Comparison of ENCODE assay signal across 14 cellular contexts in genomic region chr12:40819427-40820108, GRCh38.
DNase-seq lines count a peak whose midpoint lies in the region; ATAC-seq and TF ChIP-seq lines count a peak whose summit lies in the region.
"Had no signal": no experiment of that assay in that cellular context is flagged by ENCODE, and none has a peak within 500 bp of the region (broad histone marks: within the 10 kb centered on the region; RNA-seq: fewer than 3 reads in every experiment).

No MANE protein-coding gene starts in this region.

- H3K4me2 ChIP-seq in trophoblast cell (ENCODE audit: low read length): no peak overlapping the region

- H2AFZ ChIP-seq in trophoblast cell (ENCODE audit: insufficient read depth, low read length, poor library complexity): no peak overlapping the region

- no peak overlapping the region for H4K12ac ChIP-seq in trophoblast cell (ENCODE audit: low read depth, low read length)

- H3K36me3 ChIP-seq in trophoblast cell (ENCODE audit: control insufficient read depth in 1 of 2, insufficient read depth in 2 of 2, low read length in 2 of 2): no peaks in the 10 kb centered on the region
- H3K36me3 ChIP-seq: breast epithelium had no signal

- H2BK120ac ChIP-seq in trophoblast cell (ENCODE audit: insufficient read depth, low read length, poor library complexity): no peak overlapping the region

- no peak overlapping the region for H3K27ac ChIP-seq in foreskin keratinocyte
- no peak overlapping the region for H3K27ac ChIP-seq in trophoblast cell (ENCODE audit: low read depth, low read length)
- H3K27ac ChIP-seq: breast epithelium had no signal

- H3K79me2 ChIP-seq in trophoblast cell (ENCODE audit: control insufficient read depth, insufficient read depth, low read length, poor library complexity): no peaks in the 10 kb centered on the region

- no peak overlapping the region for H3K9ac ChIP-seq in trophoblast cell (ENCODE audit: low read length)

- no peak overlapping the region for H2BK5ac ChIP-seq in trophoblast cell (ENCODE audit: low read depth, low read length, poor library complexity)

- H3K79me1 ChIP-seq in trophoblast cell (ENCODE audit: low read length): no peaks in the 10 kb centered on the region

- H2AK5ac ChIP-seq in trophoblast cell (ENCODE audit: low read length): no peak overlapping the region

- no peak overlapping the region for H3K4ac ChIP-seq in trophoblast cell (ENCODE audit: low read depth, low read length)

- H3K4me1 ChIP-seq in foreskin keratinocyte (peaks cover 2% of the 10 kb centered on the region), trophoblast cell (ENCODE audit: control insufficient read depth in 1 of 2, insufficient read depth in 2 of 2, low read length in 2 of 2) (peaks cover 5 to 8% of the 10 kb centered on the region in 2 experiments)
- H3K4me1 ChIP-seq: breast epithelium had no signal

- no CpG with 5 or more reads among the region's 12 CpGs for WGBS in trophoblast cell (ENCODE audit: extremely low coverage, insufficient coverage, insufficient read length)

- H3K18ac ChIP-seq in trophoblast cell (ENCODE audit: low read length): no peak overlapping the region

- no peak overlapping the region for H3K14ac ChIP-seq in trophoblast cell (ENCODE audit: low read length)

- H3K4me3 ChIP-seq in trophoblast cell (ENCODE audit: low read depth, low read length): no peak overlapping the region
- H3K4me3 ChIP-seq: breast epithelium had no signal

- H3K27me3 ChIP-seq in foreskin keratinocyte (no peaks in the 10 kb centered on the region), trophoblast cell (ENCODE audit: insufficient read depth, low read length) (no peaks in the 10 kb centered on the region)
- H3K27me3 ChIP-seq: breast epithelium had no signal

- H2BK12ac ChIP-seq in trophoblast cell (ENCODE audit: low read length): no peak overlapping the region

- no peak overlapping the region for H3K23ac ChIP-seq in trophoblast cell (ENCODE audit: low read length)

- no peak overlapping the region for H4K91ac ChIP-seq in trophoblast cell (ENCODE audit: low read depth, low read length)

- H4K8ac ChIP-seq in trophoblast cell (ENCODE audit: low read depth, low read length): no peak overlapping the region

- peak; percentile 97 for DNase-seq in ELF-1 (ENCODE audit: low read depth, low spot score)
- peak; percentile 94 to 97 for DNase-seq in NCI-H524 (lab: John Stamatoyannopoulos, UW)
- DNase-seq in foreskin keratinocyte: peak in 1 of 2 donors; percentile 26
- peak; percentile 5 to 27 for DNase-seq in trophoblast cell
- no peak for DNase-seq in activated CD4-positive, alpha-beta T cell treated with anti-CD3 and anti-CD28 coated beads for 1 hour
- DNase-seq in AG08396 (ENCODE audit: low spot score): no peak
- DNase-seq in activated CD4-positive, alpha-beta T cell treated with anti-CD3 and anti-CD28 coated beads for 4 hours: no peak
- no peak for DNase-seq in stimulated activated naive CD4-positive, alpha-beta T cell treated with Interleukin-2 at 50 U/mL for 16 hours (lab: John Stamatoyannopoulos, UW)
- DNase-seq: activated naive CD4-positive, alpha-beta T cell; mesenchymal stem cell; NCI-H2081 treated with DMSO at 0.1 percent for 48 hours; stimulated activated CD4-positive, alpha-beta T cell treated with anti-CD3 and anti-CD28 coated beads, Interleukin-4, amount 100 ng/mL, for 4 hours; stimulated activated naive CD8-positive, alpha-beta T cell treated with anti-CD3 and anti-CD28 coated beads, Interleukin-15, Interleukin-2, amounts not matched to agents 100 U/mL and 50 U/mL, for 24 hours had no signal

- peak; percentile 87 for ATAC-seq in foreskin keratinocyte
- ATAC-seq: stimulated activated naive CD8-positive, alpha-beta T cell treated with anti-CD3 and anti-CD28 coated beads, Interleukin-15, Interleukin-2, amounts not matched to agents 100 U/mL and 50 U/mL, for 24 hours had no signal

- no peaks in the 10 kb centered on the region for H3K9me3 ChIP-seq in trophoblast cell (ENCODE audit: insufficient read depth, low read depth, low read length)

- TF ChIP-seq CTCF in foreskin keratinocyte (conservative IDR thresholded peaks at IDR 0.05): no peak

Comparison
In these comparisons a context has a peak if more than half of its experiments do, and no peak if none do; other contexts are left out.
1. DNase-seq: peak in ELF-1 (single experiment), NCI-H524 (2 of 2) and trophoblast cell (2 of 2); none in activated CD4-positive, alpha-beta T cell treated with anti-CD3 and anti-CD28 coated beads for 1 hour (single experiment), AG08396 (single experiment), activated CD4-positive, alpha-beta T cell treated with anti-CD3 and anti-CD28 coated beads for 4 hours (0 of 2) and stimulated activated naive CD4-positive, alpha-beta T cell treated with Interleukin-2 at 50 U/mL for 16 hours (single experiment).